9 cellular contexts compared by ENCODE assay signal in genomic region chr11:34840736-34841386, GRCh38.
DNase-seq lines count a peak whose midpoint lies in the region; ATAC-seq, FAIRE-seq and TF ChIP-seq lines count a peak whose summit lies in the region.
"Had no signal": no experiment of that assay in that cellular context is flagged by ENCODE, and none has a peak within 500 bp of the region (broad histone marks: within the 10 kb centered on the region; RNA-seq: fewer than 3 reads in every experiment).

No MANE protein-coding gene starts in this region.

- H3K79me2 ChIP-seq in MM.1S (ENCODE audit: low read length) (no peaks in the 10 kb centered on the region), keratinocyte (ENCODE audit: control insufficient read depth, insufficient read depth, low read length) (no peaks in the 10 kb centered on the region)

- H3K4me3 ChIP-seq in HAP-1, result no peak overlapping the region
- no peak overlapping the region for H3K4me3 ChIP-seq in MM.1S (ENCODE audit: low read length)
- no peak overlapping the region for H3K4me3 ChIP-seq in keratinocyte (ENCODE audit: control insufficient read depth in 2 of 3, extremely low read depth in 1 of 3, insufficient read depth in 2 of 3, low read depth in 1 of 3, low read length in 3 of 3)

- TF ChIP-seq CTCF in MM.1S (IDR thresholded peaks at IDR 0.05; ENCODE audit: low read length) (peak; percentile 82), keratinocyte (optimal IDR thresholded peaks at IDR 0.05 in 1 of 3, IDR thresholded peaks at IDR 0.05 in 1 of 3, conservative IDR thresholded peaks at IDR 0.05 in 1 of 3; ENCODE audit: extremely low read depth in 1 of 3, insufficient read depth in 2 of 3, low read length in 3 of 3) (peak; percentile 62 to 83 (median 79))

- DNase-seq in activated CD4-positive, alpha-beta T cell treated with anti-CD3 and anti-CD28 coated beads for 36 hours, result peak; percentile 48
- DNase-seq in activated CD4-positive, alpha-beta T cell treated with anti-CD3 and anti-CD28 coated beads, Interleukin-2, amount 50 U/mL, for 1 hour, result no peak
- DNase-seq in HAP-1 (ENCODE audit: low spot score in 2 of 2), result peak; percentile 32 to 44
- peak; percentile 65 for DNase-seq in MM.1S
- peak; percentile 35 for DNase-seq in activated CD8-positive, alpha-beta T cell treated with anti-CD3 and anti-CD28 coated beads, Interleukin-2, amount 10 ng/mL, durations not matched to agents 7 days and 5 days
- no peak for DNase-seq in keratinocyte (ENCODE audit: low read depth, low spot score)
- no peak for DNase-seq in mesenteric fat pad (ENCODE audit: low spot score)

- H3K36me3 ChIP-seq in HAP-1 (replicated peaks), result no peaks in the 10 kb centered on the region
- H3K36me3 ChIP-seq in MM.1S (replicated peaks; ENCODE audit: insufficient read depth, low read length), result no peaks in the 10 kb centered on the region
- no peaks in the 10 kb centered on the region for H3K36me3 ChIP-seq in keratinocyte (ENCODE audit: control insufficient read depth in 2 of 2, extremely low read depth in 1 of 2, insufficient read depth in 2 of 2, low read length in 2 of 2)

- H3K36me3 Mint-ChIP-seq in activated CD4-positive, alpha-beta T cell treated with anti-CD3 and anti-CD28 coated beads for 36 hours (ENCODE audit: low read depth), result no peaks in the 10 kb centered on the region
- no peaks in the 10 kb centered on the region for H3K36me3 Mint-ChIP-seq in activated CD8-positive, alpha-beta T cell treated with anti-CD3 and anti-CD28 coated beads, Interleukin-2, amount 10 ng/mL, durations not matched to agents 7 days and 5 days (ENCODE audit: low read depth)

- in situ Hi-C loops in HAP-1 (cut with MboI; ENCODE audit: low sequenced_read_pairs), result no loop called here

- H3K9ac ChIP-seq in MM.1S (ENCODE audit: low read length) (no peak overlapping the region), keratinocyte (ENCODE audit: control insufficient read depth, extremely low read depth, insufficient read depth, low read length) (no peak overlapping the region)

- H3K27me3 ChIP-seq in HAP-1 (ENCODE audit: low read depth) (no peaks in the 10 kb centered on the region), MM.1S (replicated peaks; ENCODE audit: insufficient read depth, low read length) (no peaks in the 10 kb centered on the region), keratinocyte (ENCODE audit: control insufficient read depth, extremely low read depth, insufficient read depth, low read length) (no peaks in the 10 kb centered on the region)

- dilution Hi-C loops in keratinocyte (cut with MboI; ENCODE audit: extremely low pct_ligation_motif_present, low sequenced_read_pairs), result no loop called here

- ATAC-seq in activated CD4-positive, alpha-beta T cell treated with anti-CD3 and anti-CD28 coated beads for 36 hours, result peak; percentile 85
- peak; percentile 71 for ATAC-seq in activated CD8-positive, alpha-beta T cell treated with anti-CD3 and anti-CD28 coated beads, Interleukin-2, amount 10 ng/mL, durations not matched to agents 7 days and 5 days
- ATAC-seq in GM18861 (IDR thresholded peaks at IDR 0.05; ENCODE audit: unreplicated experiment), result no peak

- H3K4me2 ChIP-seq in MM.1S (ENCODE audit: low read depth, low read length) (no peak overlapping the region), keratinocyte (ENCODE audit: control insufficient read depth, extremely low read depth, insufficient read depth, low read depth, low read length) (no peak overlapping the region)

- no peaks in the 10 kb centered on the region for H3K9me3 Mint-ChIP-seq in activated CD4-positive, alpha-beta T cell treated with anti-CD3 and anti-CD28 coated beads for 36 hours (ENCODE audit: low read depth)
- H3K9me3 Mint-ChIP-seq in activated CD8-positive, alpha-beta T cell treated with anti-CD3 and anti-CD28 coated beads, Interleukin-2, amount 10 ng/mL, durations not matched to agents 7 days and 5 days (ENCODE audit: insufficient read depth), result no peaks in the 10 kb centered on the region

- no peak for FAIRE-seq in keratinocyte (lab: Jason Lieb, UNC)
- FAIRE-seq: G401.6 had no signal

- H3K4me1 ChIP-seq in HAP-1 (peaks cover 4% of the 10 kb centered on the region), MM.1S (ENCODE audit: low read length) (no peaks in the 10 kb centered on the region), keratinocyte (ENCODE audit: control insufficient read depth, extremely low read depth, insufficient read depth, low read length) (peaks cover 2% of the 10 kb centered on the region)

- H3K9me3 ChIP-seq in HAP-1 (no peaks in the 10 kb centered on the region), MM.1S (replicated peaks; ENCODE audit: insufficient read depth, low read length) (no peaks in the 10 kb centered on the region), keratinocyte (ENCODE audit: control insufficient read depth, low read depth, low read length) (no peaks in the 10 kb centered on the region)

- H4K20me1 ChIP-seq in MM.1S (ENCODE audit: insufficient read depth, low read length), result no peaks in the 10 kb centered on the region
- H4K20me1 ChIP-seq in keratinocyte (ENCODE audit: control insufficient read depth, extremely low read depth, insufficient read depth, low read length), result no peaks in the 10 kb centered on the region

- H3K27me3 Mint-ChIP-seq in activated CD4-positive, alpha-beta T cell treated with anti-CD3 and anti-CD28 coated beads for 36 hours, result peaks cover 16% of the 10 kb centered on the region
- peaks cover 8% of the 10 kb centered on the region for H3K27me3 Mint-ChIP-seq in activated CD8-positive, alpha-beta T cell treated with anti-CD3 and anti-CD28 coated beads, Interleukin-2, amount 10 ng/mL, durations not matched to agents 7 days and 5 days (ENCODE audit: low read depth)

- no peak overlapping the region for H3K4me3 Mint-ChIP-seq in activated CD4-positive, alpha-beta T cell treated with anti-CD3 and anti-CD28 coated beads for 36 hours
- H3K4me3 Mint-ChIP-seq in activated CD8-positive, alpha-beta T cell treated with anti-CD3 and anti-CD28 coated beads, Interleukin-2, amount 10 ng/mL, durations not matched to agents 7 days and 5 days, result no peak overlapping the region

- intact Hi-C loops in activated CD4-positive, alpha-beta T cell treated with anti-CD3 and anti-CD28 coated beads for 36 hours (cut with DNase I, micrococcal nuclease), result loop anchor here in 1 of 2 experiments (2.0 kb wide), 1 partner anchor 552 kb away; no protein-coding TSS in a partner anchor

- CTCF ChIA-PET in activated CD4-positive, alpha-beta T cell treated with anti-CD3 and anti-CD28 coated beads for 36 hours (lab: Charles Lee), result interaction anchor here (0.6 to 1.5 kb wide), 10 partner anchors 18 to 1844 kb away, joined by 3 to 6 read pairs (median 3); no protein-coding TSS in a partner anchor
- CTCF ChIA-PET in activated CD8-positive, alpha-beta T cell treated with anti-CD3 and anti-CD28 coated beads, Interleukin-2, amount 10 ng/mL, durations not matched to agents 7 days and 5 days (lab: Charles Lee), result interaction anchor here (1.0 to 1.2 kb wide), 2 partner anchors 8 to 35 kb away, joined by 3 to 4 read pairs; no protein-coding TSS in a partner anchor

- POLR2A ChIA-PET in activated CD4-positive, alpha-beta T cell treated with anti-CD3 and anti-CD28 coated beads for 36 hours (lab: Charles Lee), result no interaction called here
- POLR2A ChIA-PET in activated CD8-positive, alpha-beta T cell treated with anti-CD3 and anti-CD28 coated beads, Interleukin-2, amount 10 ng/mL, durations not matched to agents 7 days and 5 days (lab: Charles Lee), result no interaction called here

- no peaks in the 10 kb centered on the region for H3K9me2 ChIP-seq in MM.1S (replicated peaks; ENCODE audit: insufficient read depth, low read length)

- H3K4me1 Mint-ChIP-seq in activated CD4-positive, alpha-beta T cell treated with anti-CD3 and anti-CD28 coated beads for 36 hours, result no peaks in the 10 kb centered on the region
- H3K4me1 Mint-ChIP-seq in activated CD8-positive, alpha-beta T cell treated with anti-CD3 and anti-CD28 coated beads, Interleukin-2, amount 10 ng/mL, durations not matched to agents 7 days and 5 days (ENCODE audit: low read depth), result no peaks in the 10 kb centered on the region

- no peaks in the 10 kb centered on the region for H3F3A ChIP-seq in MM.1S (ENCODE audit: insufficient read depth, low read length)

- H3K9me1 ChIP-seq in keratinocyte (ENCODE audit: control insufficient read depth, extremely low read depth, insufficient read depth, low read length), result no peaks in the 10 kb centered on the region

- H3K27ac ChIP-seq in MM.1S (ENCODE audit: low read length) (no peak overlapping the region), keratinocyte (ENCODE audit: control insufficient read depth, insufficient read depth, low read length) (no peak overlapping the region)

- H2AFZ ChIP-seq in MM.1S (ENCODE audit: low read length) (no peak overlapping the region), keratinocyte (ENCODE audit: control insufficient read depth, low read length) (no peak overlapping the region)

- no peak overlapping the region for H3K27ac Mint-ChIP-seq in activated CD4-positive, alpha-beta T cell treated with anti-CD3 and anti-CD28 coated beads for 36 hours
- no peak overlapping the region for H3K27ac Mint-ChIP-seq in activated CD8-positive, alpha-beta T cell treated with anti-CD3 and anti-CD28 coated beads, Interleukin-2, amount 10 ng/mL, durations not matched to agents 7 days and 5 days

Comparison
In these comparisons a context has a peak if more than half of its experiments do, and no peak if none do; other contexts are left out.
1. DNase-seq: peak in activated CD4-positive, alpha-beta T cell treated with anti-CD3 and anti-CD28 coated beads for 36 hours (single experiment), HAP-1 (2 of 2), MM.1S (single experiment) and activated CD8-positive, alpha-beta T cell treated with anti-CD3 and anti-CD28 coated beads, Interleukin-2, amount 10 ng/mL, durations not matched to agents 7 days and 5 days (single experiment); none in activated CD4-positive, alpha-beta T cell treated with anti-CD3 and anti-CD28 coated beads, Interleukin-2, amount 50 U/mL, for 1 hour (single experiment), keratinocyte (single experiment) and mesenteric fat pad (single experiment).